18 cellular contexts compared by ENCODE assay signal in the genomic region with DNA sequence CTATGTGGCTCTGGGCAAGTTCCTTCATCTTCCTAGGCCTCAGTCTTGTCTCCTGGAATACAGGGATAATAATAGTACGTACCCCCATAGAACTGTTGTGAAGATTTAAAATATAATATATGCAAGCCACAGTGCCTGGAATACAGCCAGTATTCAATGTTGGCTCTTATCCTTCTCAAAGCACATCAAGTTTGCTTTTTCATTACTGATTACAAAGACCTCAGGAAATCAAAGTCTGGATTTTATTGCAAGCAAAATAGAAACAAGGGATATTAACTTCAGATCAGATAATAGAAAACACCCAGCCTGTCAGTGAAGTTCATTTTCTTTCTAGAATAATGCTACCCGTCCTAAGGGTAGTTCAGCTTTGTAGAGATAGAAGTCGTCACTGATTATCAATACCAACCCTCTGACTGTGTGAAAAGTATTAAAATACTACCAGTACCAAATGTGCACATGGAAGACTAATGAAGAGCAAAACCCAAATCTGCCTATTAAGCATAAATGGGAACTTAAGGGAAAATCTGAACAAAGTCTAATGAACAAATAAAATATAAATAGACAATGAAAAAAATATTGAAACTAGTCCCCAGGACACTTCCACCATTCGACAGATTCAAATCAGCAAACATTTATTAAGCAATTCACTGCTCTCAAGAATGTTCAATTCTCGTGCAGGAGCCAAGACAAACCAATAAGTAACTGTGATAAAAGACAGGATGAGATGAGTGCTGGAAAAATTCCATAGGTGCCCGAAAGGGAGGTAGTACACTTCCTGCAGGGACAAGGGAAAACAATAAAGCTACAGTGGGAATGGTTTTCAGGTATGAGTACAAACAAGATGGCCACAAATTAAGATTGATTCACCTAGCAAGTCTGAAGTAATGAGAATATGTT.
DNase-seq lines count a peak whose midpoint lies in the region; ATAC-seq and TF ChIP-seq lines count a peak whose summit lies in the region.
"Had no signal": no experiment of that assay in that cellular context is flagged by ENCODE, and none has a peak within 500 bp of the region (broad histone marks: within the 10 kb centered on the region; RNA-seq: fewer than 3 reads in every experiment).

No MANE protein-coding gene starts in this region.

- TF ChIP-seq EP300 in neural cell (conservative IDR thresholded peaks at IDR 0.05; ENCODE audit: poor library complexity, severe bottlenecking): no peak

- H2AFZ ChIP-seq in GM23248 (no peak overlapping the region), PC-3 (ENCODE audit: low read length) (no peak overlapping the region), neural cell (ENCODE audit: low read depth, low read length) (no peak overlapping the region)

- H3K9me3 ChIP-seq in GM23248 (ENCODE audit: low read depth): no peaks in the 10 kb centered on the region
- H3K9me3 ChIP-seq in PC-3 (ENCODE audit: low read length): no peaks in the 10 kb centered on the region
- H3K9me3 ChIP-seq in neural cell (ENCODE audit: low read length): no peaks in the 10 kb centered on the region
- H3K9me3 ChIP-seq: BE2C, MG63, SJCRH30 had no signal

- TF ChIP-seq RAD21 in neural cell (conservative IDR thresholded peaks at IDR 0.05): no peak

- in situ Hi-C loops in GM23248 (cut with MboI): no loop called here

- H3K27me3 Mint-ChIP-seq in natural killer cell treated with Interleukin-12 subunit alpha and Interleukin-12 subunit beta and Interleukin-15 and Interleukin-18, amount 100 ng/mL, for 72 hours: no peaks in the 10 kb centered on the region
- H3K27me3 Mint-ChIP-seq: CD4-positive, alpha-beta memory T cell had no signal

- CTCF ChIA-PET in PC-3 (lab: Charles Lee): no interaction called here

- H3K9me3 Mint-ChIP-seq in natural killer cell treated with Interleukin-12 subunit alpha and Interleukin-12 subunit beta and Interleukin-15 and Interleukin-18, amount 100 ng/mL, for 72 hours: no peaks in the 10 kb centered on the region

- DNase-seq in GM23248 (no peak), PC-3 (peak; percentile 32), kidney glomerular epithelial cell (lab: John Stamatoyannopoulos, UW) (peak; percentile 10), NCI-H1417 treated with DMSO at 0.1 percent for 48 hours (lab: John Stamatoyannopoulos, UW) (no peak), NCI-H1048 (lab: John Stamatoyannopoulos, UW) (no peak)
- no peak for DNase-seq in natural killer cell treated with Interleukin-12 subunit alpha and Interleukin-12 subunit beta and Interleukin-15 and Interleukin-18, amount 100 ng/mL, for 72 hours (ENCODE audit: low spot score)
- DNase-seq: BE2C; CD4-positive, alpha-beta memory T cell; GOT3; MG63; NCI-H1105 treated with DMSO at 0.1 percent for 48 hours; NCI-H187 treated with DMSO at 0.1 percent for 48 hours; NCI-H510A treated with DMSO at 0.1 percent for 48 hours; OCI-M1; SJCRH30 had no signal

- H3K4me1 ChIP-seq in GM23248 (ENCODE audit: insufficient read depth) (peaks cover 39% of the 10 kb centered on the region), PC-3 (ENCODE audit: insufficient read depth, low read length) (peaks cover 23% of the 10 kb centered on the region)
- H3K4me1 ChIP-seq: SJCRH30 had no signal

- 47 to 52% methylated on average over 6 of the region's 6 CpGs for WGBS in GM23248 (ENCODE audit: low coverage in 1 of 2, low lambda C conversion rate in 2 of 2, missing lambda C conversion rate in 2 of 2), 2 experiments

- H3K36me3 Mint-ChIP-seq in natural killer cell treated with Interleukin-12 subunit alpha and Interleukin-12 subunit beta and Interleukin-15 and Interleukin-18, amount 100 ng/mL, for 72 hours: no peaks in the 10 kb centered on the region

- H3K4me3 Mint-ChIP-seq in natural killer cell treated with Interleukin-12 subunit alpha and Interleukin-12 subunit beta and Interleukin-15 and Interleukin-18, amount 100 ng/mL, for 72 hours: no peak overlapping the region
- H3K4me3 Mint-ChIP-seq: CD4-positive, alpha-beta memory T cell had no signal

- H3K4me3 ChIP-seq in GM23248: no peak overlapping the region
- no peak overlapping the region for H3K4me3 ChIP-seq in PC-3 (ENCODE audit: low read length)
- peak overlapping the region; percentile 4 for H3K4me3 ChIP-seq in neural cell (ENCODE audit: low read length)
- H3K4me3 ChIP-seq: MG63, SJCRH30 had no signal

- TF ChIP-seq CTCF in PC-3 (conservative IDR thresholded peaks at IDR 0.05; ENCODE audit: low read depth, low read length) (no peak), neural cell (IDR thresholded peaks at IDR 0.05; ENCODE audit: poor library complexity, severe bottlenecking) (no peak)

- peaks cover 0 to 4% of the 10 kb centered on the region in 2 donors for H3K4me1 Mint-ChIP-seq in natural killer cell treated with Interleukin-12 subunit alpha and Interleukin-12 subunit beta and Interleukin-15 and Interleukin-18, amount 100 ng/mL, for 72 hours (ENCODE audit: low read depth in 2 of 2)

- H3K27ac Mint-ChIP-seq in natural killer cell treated with Interleukin-12 subunit alpha and Interleukin-12 subunit beta and Interleukin-15 and Interleukin-18, amount 100 ng/mL, for 72 hours: no peak overlapping the region
- H3K27ac Mint-ChIP-seq: CD4-positive, alpha-beta memory T cell had no signal

- H3K27me3 ChIP-seq in GM23248 (replicated peaks; ENCODE audit: insufficient read depth) (no peaks in the 10 kb centered on the region), PC-3 (ENCODE audit: low read length) (no peaks in the 10 kb centered on the region), neural cell (ENCODE audit: insufficient read depth, low read depth, low read length) (no peaks in the 10 kb centered on the region)
- H3K27me3 ChIP-seq: BE2C, MG63, SJCRH30 had no signal

- intact Hi-C loops in PC-3 (cut with micrococcal nuclease): loop anchor here (5.0 kb wide), 2 partner anchors 121 to 151 kb away; no protein-coding TSS in a partner anchor

- ATAC-seq in PC-3: peak; percentile 54
- no peak for ATAC-seq in natural killer cell treated with Interleukin-12 subunit alpha and Interleukin-12 subunit beta and Interleukin-15 and Interleukin-18, amount 100 ng/mL, for 72 hours

- no peaks in the 10 kb centered on the region for H3K9me2 ChIP-seq in GM23248 (ENCODE audit: insufficient read depth)
- H3K9me2 ChIP-seq in PC-3 (replicated peaks; ENCODE audit: low read length): no peaks in the 10 kb centered on the region
- no peaks in the 10 kb centered on the region for H3K9me2 ChIP-seq in neural cell (ENCODE audit: insufficient read depth, low read length)

- H3K79me2 ChIP-seq in GM23248 (ENCODE audit: insufficient read depth) (no peaks in the 10 kb centered on the region), PC-3 (ENCODE audit: low read length) (no peaks in the 10 kb centered on the region), neural cell (replicated peaks; ENCODE audit: insufficient read depth, low read length) (no peaks in the 10 kb centered on the region)

- no peak overlapping the region for H3K27ac ChIP-seq in GM23248
- H3K27ac ChIP-seq in PC-3 (ENCODE audit: low read length): no peak overlapping the region
- H3K27ac ChIP-seq in neural cell (ENCODE audit: low read length): peak overlapping the region; percentile 40
- H3K27ac ChIP-seq: KMS-11, RWPE1, SJCRH30 had no signal

- H3F3A ChIP-seq in GM23248 (ENCODE audit: insufficient read depth): peaks cover 16% of the 10 kb centered on the region; the same call in 1 of the 2 replicates
- H3F3A ChIP-seq in PC-3 (ENCODE audit: low read length, unreplicated experiment): no peaks in the 10 kb centered on the region
- no peaks in the 10 kb centered on the region for H3F3A ChIP-seq in neural cell (ENCODE audit: insufficient read depth, low read length, poor library complexity, severe bottlenecking)

- H4K20me1 ChIP-seq in GM23248 (ENCODE audit: insufficient read depth) (no peaks in the 10 kb centered on the region), PC-3 (ENCODE audit: low read length) (no peaks in the 10 kb centered on the region), neural cell (ENCODE audit: insufficient read depth) (no peaks in the 10 kb centered on the region)

- H3K4me2 ChIP-seq in GM23248 (ENCODE audit: unreplicated experiment): peak overlapping the region; percentile 41
- H3K4me2 ChIP-seq in PC-3 (ENCODE audit: low read length): no peak overlapping the region
- H3K4me2 ChIP-seq in neural cell (ENCODE audit: low read length): peak overlapping the region; percentile 34
- H3K4me2 ChIP-seq: KMS-11 had no signal

- H3K9ac ChIP-seq in GM23248 (no peak overlapping the region), PC-3 (ENCODE audit: low read length) (no peak overlapping the region), neural cell (ENCODE audit: low read length) (no peak overlapping the region)
- H3K9ac ChIP-seq: KMS-11 had no signal

- H3K36me3 ChIP-seq in GM23248 (ENCODE audit: low read depth) (no peaks in the 10 kb centered on the region), PC-3 (ENCODE audit: low read depth, low read length) (no peaks in the 10 kb centered on the region), neural cell (ENCODE audit: insufficient read depth, low read length) (no peaks in the 10 kb centered on the region)
- H3K36me3 ChIP-seq: BE2C, MG63, SJCRH30 had no signal

- POLR2A ChIA-PET in PC-3 (lab: Charles Lee; ENCODE audit: unreplicated experiment): no interaction called here

- BruUV-seq in PC-3 (replicated peaks; lab: Mats Ljungman, UMichigan): no TSS peak

TF ChIP-seq in neural cell, 6 proteins besides CTCF, POLR2A, EP300 and RAD21 (continues in another document):
- TF ChIP-seq POLR2AphosphoS5 (IDR thresholded peaks at IDR 0.05) (no peak), SMC3 (conservative IDR thresholded peaks at IDR 0.05; ENCODE audit: poor library complexity) (no peak)

Comparison
In these comparisons a context has a peak if more than half of its experiments do, and no peak if none do; other contexts are left out.
1. DNase-seq: peak in PC-3 (single experiment) and kidney glomerular epithelial cell (single experiment); none in GM23248 (single experiment), NCI-H1417 treated with DMSO at 0.1 percent for 48 hours (single experiment), NCI-H1048 (single experiment) and natural killer cell treated with Interleukin-12 subunit alpha and Interleukin-12 subunit beta and Interleukin-15 and Interleukin-18, amount 100 ng/mL, for 72 hours (single experiment).